In the genomic region with DNA sequence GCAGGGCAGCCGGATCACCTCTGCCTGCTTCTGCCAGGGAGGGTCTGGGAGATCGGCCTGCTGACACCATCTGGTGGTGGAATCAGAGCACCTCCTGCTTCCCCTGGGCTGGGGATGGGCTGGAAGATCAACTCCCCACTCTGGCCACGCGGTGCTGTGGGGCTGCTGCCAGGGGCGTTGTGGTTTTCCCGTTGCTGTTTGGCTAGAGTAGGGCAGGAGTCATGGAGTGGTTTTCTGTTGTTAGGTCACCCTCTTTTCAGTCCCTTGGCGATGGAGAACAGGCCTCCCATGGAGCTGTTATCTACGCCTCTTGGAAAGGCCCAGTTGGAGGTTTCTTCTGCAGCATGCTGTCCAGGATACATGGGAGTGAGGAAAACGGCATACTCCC, we compare ENCODE assay signal across 1 cellular context.
TF ChIP-seq lines count a peak whose summit lies in the region.

No MANE protein-coding gene starts in this region.

TF ChIP-seq in HEK293, 187 proteins besides CTCF, POLR2A, EP300 and RAD21 (continued from another document and continues in another):
- TF ChIP-seq, protein P1, sequence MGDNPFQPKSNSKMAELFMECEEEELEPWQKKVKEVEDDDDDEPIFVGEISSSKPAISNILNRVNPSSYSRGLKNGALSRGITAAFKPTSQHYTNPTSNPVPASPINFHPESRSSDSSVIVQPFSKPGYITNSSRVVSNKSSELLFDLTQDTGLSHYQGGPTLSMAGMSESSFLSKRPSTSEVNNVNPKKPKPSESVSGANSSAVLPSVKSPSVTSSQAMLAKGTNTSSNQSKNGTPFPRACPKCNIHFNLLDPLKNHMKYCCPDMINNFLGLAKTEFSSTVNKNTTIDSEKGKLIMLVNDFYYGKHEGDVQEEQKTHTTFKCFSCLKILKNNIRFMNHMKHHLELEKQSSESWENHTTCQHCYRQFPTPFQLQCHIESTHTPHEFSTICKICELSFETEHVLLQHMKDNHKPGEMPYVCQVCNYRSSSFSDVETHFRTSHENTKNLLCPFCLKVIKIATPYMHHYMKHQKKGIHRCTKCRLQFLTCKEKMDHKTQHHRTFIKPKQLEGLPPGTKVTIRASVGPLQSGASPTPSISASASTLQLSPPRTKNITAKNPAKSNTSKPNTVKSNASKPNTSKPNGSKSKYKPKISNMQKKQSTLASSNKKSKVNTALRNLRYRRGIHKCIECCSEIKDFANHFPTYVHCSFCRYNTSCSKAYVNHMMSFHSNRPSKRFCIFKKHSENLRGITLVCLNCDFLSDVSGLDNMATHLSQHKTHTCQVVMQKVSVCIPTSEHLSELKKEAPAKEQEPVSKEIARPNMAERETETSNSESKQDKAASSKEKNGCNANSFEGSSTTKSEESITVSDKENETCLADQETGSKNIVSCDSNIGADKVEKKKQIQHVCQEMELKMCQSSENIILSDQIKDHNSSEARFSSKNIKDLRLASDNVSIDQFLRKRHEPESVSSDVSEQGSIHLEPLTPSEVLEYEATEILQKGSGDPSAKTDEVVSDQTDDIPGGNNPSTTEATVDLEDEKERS (tag by site-specific recombination; IDR thresholded peaks at IDR 0.05) = no peak
- TF ChIP-seq ZNF529 (tag by site-specific recombination; IDR thresholded peaks at IDR 0.05; ENCODE audit: insufficient replicate concordance) (no peak), ZNF837 (tag by site-specific recombination; IDR thresholded peaks at IDR 0.05) (no peak), ZIC2 (tag by site-specific recombination; IDR thresholded peaks at IDR 0.05) (peak; percentile 97), ZSCAN30 (tag by site-specific recombination; IDR thresholded peaks at IDR 0.05) (no peak), ZNF558 (tag by site-specific recombination; IDR thresholded peaks at IDR 0.05) (no peak), KLF8 (tag by site-specific recombination; IDR thresholded peaks at IDR 0.05) (no peak), SALL2 (tag by site-specific recombination; IDR thresholded peaks at IDR 0.05; ENCODE audit: borderline replicate concordance) (no peak), ZNF223 (tag by site-specific recombination; IDR thresholded peaks at IDR 0.05) (no peak), ZNF174 (tag by site-specific recombination; IDR thresholded peaks at IDR 0.05) (no peak), ZNF423 (tag by site-specific recombination; IDR thresholded peaks at IDR 0.05) (peak; percentile 64; the same call in 1 of the 2 replicates), ZNF112 (tag by site-specific recombination; IDR thresholded peaks at IDR 0.05) (no peak), ZNF785 (tag by site-specific recombination; IDR thresholded peaks at IDR 0.05) (no peak), ZEB2 (tag by site-specific recombination; IDR thresholded peaks at IDR 0.05) (no peak), ZNF76 (tag by site-specific recombination; IDR thresholded peaks at IDR 0.05; ENCODE audit: borderline replicate concordance, low read depth) (no peak), ZNF341 (tag by site-specific recombination; IDR thresholded peaks at IDR 0.05; ENCODE audit: low read depth) (peak; percentile 22; the same call in 1 of the 2 replicates), GLIS1 (tag by site-specific recombination; IDR thresholded peaks at IDR 0.05) (peak; percentile 95), ZNF610 (tag by site-specific recombination; IDR thresholded peaks at IDR 0.05; ENCODE audit: borderline replicate concordance) (no peak), ZBTB17 (tag by site-specific recombination; IDR thresholded peaks at IDR 0.05) (peak; percentile 20; the same call in 1 of the 2 replicates), ZNF530 (tag by site-specific recombination; IDR thresholded peaks at IDR 0.05; ENCODE audit: low read depth) (no peak), ZNF544 (tag by site-specific recombination; IDR thresholded peaks at IDR 0.05) (no peak), ZBTB20 (tag by site-specific recombination; IDR thresholded peaks at IDR 0.05) (no peak), ZFP41 (tag by site-specific recombination; IDR thresholded peaks at IDR 0.05; ENCODE audit: borderline replicate concordance) (no peak)
- TF ChIP-seq, protein P2, sequence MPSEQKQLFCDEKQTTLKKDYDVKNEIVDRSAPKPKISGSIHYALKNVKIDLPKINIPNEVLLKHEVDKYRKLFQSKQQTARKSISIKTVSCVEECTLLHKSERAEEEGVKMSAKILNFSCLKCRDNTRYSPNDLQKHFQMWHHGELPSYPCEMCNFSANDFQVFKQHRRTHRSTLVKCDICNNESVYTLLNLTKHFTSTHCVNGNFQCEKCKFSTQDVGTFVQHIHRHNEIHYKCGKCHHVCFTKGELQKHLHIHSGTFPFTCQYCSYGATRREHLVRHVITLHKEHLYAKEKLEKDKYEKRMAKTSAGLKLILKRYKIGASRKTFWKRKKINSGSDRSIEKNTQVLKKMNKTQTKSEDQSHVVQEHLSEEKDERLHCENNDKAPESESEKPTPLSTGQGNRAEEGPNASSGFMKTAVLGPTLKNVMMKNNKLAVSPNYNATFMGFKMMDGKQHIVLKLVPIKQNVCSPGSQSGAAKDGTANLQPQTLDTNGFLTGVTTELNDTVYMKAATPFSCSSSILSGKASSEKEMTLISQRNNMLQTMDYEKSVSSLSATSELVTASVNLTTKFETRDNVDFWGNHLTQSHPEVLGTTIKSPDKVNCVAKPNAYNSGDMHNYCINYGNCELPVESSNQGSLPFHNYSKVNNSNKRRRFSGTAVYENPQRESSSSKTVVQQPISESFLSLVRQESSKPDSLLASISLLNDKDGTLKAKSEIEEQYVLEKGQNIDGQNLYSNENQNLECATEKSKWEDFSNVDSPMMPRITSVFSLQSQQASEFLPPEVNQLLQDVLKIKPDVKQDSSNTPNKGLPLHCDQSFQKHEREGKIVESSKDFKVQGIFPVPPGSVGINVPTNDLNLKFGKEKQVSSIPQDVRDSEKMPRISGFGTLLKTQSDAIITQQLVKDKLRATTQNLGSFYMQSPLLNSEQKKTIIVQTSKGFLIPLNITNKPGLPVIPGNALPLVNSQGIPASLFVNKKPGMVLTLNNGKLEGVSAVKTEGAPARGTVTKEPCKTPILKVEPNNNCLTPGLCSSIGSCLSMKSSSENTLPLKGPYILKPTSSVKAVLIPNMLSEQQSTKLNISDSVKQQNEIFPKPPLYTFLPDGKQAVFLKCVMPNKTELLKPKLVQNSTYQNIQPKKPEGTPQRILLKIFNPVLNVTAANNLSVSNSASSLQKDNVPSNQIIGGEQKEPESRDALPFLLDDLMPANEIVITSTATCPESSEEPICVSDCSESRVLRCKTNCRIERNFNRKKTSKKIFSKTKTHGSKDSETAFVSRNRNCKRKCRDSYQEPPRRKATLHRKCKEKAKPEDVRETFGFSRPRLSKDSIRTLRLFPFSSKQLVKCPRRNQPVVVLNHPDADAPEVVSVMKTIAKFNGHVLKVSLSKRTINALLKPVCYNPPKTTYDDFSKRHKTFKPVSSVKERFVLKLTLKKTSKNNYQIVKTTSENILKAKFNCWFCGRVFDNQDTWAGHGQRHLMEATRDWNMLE (tag by site-specific recombination; conservative IDR thresholded peaks at IDR 0.05; ENCODE audit: low read depth) = no peak
- TF ChIP-seq, protein P3, sequence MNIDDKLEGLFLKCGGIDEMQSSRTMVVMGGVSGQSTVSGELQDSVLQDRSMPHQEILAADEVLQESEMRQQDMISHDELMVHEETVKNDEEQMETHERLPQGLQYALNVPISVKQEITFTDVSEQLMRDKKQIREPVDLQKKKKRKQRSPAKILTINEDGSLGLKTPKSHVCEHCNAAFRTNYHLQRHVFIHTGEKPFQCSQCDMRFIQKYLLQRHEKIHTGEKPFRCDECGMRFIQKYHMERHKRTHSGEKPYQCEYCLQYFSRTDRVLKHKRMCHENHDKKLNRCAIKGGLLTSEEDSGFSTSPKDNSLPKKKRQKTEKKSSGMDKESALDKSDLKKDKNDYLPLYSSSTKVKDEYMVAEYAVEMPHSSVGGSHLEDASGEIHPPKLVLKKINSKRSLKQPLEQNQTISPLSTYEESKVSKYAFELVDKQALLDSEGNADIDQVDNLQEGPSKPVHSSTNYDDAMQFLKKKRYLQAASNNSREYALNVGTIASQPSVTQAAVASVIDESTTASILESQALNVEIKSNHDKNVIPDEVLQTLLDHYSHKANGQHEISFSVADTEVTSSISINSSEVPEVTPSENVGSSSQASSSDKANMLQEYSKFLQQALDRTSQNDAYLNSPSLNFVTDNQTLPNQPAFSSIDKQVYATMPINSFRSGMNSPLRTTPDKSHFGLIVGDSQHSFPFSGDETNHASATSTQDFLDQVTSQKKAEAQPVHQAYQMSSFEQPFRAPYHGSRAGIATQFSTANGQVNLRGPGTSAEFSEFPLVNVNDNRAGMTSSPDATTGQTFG (tag by site-specific recombination; IDR thresholded peaks at IDR 0.05; ENCODE audit: borderline replicate concordance) = no peak
- TF ChIP-seq, protein P4, sequence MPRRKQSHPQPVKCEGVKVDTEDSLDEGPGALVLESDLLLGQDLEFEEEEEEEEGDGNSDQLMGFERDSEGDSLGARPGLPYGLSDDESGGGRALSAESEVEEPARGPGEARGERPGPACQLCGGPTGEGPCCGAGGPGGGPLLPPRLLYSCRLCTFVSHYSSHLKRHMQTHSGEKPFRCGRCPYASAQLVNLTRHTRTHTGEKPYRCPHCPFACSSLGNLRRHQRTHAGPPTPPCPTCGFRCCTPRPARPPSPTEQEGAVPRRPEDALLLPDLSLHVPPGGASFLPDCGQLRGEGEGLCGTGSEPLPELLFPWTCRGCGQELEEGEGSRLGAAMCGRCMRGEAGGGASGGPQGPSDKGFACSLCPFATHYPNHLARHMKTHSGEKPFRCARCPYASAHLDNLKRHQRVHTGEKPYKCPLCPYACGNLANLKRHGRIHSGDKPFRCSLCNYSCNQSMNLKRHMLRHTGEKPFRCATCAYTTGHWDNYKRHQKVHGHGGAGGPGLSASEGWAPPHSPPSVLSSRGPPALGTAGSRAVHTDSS (tag by site-specific recombination; IDR thresholded peaks at IDR 0.05) = no peak
- TF ChIP-seq, protein P5, sequence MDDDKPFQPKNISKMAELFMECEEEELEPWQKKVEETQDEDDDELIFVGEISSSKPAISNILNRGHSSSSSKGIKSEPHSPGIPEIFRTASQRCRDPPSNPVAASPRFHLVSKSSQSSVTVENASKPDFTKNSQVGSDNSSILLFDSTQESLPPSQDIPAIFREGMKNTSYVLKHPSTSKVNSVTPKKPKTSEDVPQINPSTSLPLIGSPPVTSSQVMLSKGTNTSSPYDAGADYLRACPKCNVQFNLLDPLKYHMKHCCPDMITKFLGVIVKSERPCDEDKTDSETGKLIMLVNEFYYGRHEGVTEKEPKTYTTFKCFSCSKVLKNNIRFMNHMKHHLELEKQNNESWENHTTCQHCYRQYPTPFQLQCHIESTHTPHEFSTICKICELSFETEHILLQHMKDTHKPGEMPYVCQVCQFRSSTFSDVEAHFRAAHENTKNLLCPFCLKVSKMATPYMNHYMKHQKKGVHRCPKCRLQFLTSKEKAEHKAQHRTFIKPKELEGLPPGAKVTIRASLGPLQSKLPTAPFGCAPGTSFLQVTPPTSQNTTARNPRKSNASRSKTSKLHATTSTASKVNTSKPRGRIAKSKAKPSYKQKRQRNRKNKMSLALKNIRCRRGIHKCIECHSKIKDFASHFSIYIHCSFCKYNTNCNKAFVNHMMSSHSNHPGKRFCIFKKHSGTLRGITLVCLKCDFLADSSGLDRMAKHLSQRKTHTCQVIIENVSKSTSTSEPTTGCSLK (tag by site-specific recombination; IDR thresholded peaks at IDR 0.05) = no peak
- TF ChIP-seq, protein P6, sequence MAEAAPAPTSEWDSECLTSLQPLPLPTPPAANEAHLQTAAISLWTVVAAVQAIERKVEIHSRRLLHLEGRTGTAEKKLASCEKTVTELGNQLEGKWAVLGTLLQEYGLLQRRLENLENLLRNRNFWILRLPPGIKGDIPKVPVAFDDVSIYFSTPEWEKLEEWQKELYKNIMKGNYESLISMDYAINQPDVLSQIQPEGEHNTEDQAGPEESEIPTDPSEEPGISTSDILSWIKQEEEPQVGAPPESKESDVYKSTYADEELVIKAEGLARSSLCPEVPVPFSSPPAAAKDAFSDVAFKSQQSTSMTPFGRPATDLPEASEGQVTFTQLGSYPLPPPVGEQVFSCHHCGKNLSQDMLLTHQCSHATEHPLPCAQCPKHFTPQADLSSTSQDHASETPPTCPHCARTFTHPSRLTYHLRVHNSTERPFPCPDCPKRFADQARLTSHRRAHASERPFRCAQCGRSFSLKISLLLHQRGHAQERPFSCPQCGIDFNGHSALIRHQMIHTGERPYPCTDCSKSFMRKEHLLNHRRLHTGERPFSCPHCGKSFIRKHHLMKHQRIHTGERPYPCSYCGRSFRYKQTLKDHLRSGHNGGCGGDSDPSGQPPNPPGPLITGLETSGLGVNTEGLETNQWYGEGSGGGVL (tag by site-specific recombination; IDR thresholded peaks at IDR 0.05) = no peak
- TF ChIP-seq, protein P7, sequence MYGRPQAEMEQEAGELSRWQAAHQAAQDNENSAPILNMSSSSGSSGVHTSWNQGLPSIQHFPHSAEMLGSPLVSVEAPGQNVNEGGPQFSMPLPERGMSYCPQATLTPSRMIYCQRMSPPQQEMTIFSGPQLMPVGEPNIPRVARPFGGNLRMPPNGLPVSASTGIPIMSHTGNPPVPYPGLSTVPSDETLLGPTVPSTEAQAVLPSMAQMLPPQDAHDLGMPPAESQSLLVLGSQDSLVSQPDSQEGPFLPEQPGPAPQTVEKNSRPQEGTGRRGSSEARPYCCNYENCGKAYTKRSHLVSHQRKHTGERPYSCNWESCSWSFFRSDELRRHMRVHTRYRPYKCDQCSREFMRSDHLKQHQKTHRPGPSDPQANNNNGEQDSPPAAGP (tag by site-specific recombination; IDR thresholded peaks at IDR 0.05) = 0 out of 2 replicates have a peak, but pooled peaks have one; percentile 14
- TF ChIP-seq, protein P8, sequence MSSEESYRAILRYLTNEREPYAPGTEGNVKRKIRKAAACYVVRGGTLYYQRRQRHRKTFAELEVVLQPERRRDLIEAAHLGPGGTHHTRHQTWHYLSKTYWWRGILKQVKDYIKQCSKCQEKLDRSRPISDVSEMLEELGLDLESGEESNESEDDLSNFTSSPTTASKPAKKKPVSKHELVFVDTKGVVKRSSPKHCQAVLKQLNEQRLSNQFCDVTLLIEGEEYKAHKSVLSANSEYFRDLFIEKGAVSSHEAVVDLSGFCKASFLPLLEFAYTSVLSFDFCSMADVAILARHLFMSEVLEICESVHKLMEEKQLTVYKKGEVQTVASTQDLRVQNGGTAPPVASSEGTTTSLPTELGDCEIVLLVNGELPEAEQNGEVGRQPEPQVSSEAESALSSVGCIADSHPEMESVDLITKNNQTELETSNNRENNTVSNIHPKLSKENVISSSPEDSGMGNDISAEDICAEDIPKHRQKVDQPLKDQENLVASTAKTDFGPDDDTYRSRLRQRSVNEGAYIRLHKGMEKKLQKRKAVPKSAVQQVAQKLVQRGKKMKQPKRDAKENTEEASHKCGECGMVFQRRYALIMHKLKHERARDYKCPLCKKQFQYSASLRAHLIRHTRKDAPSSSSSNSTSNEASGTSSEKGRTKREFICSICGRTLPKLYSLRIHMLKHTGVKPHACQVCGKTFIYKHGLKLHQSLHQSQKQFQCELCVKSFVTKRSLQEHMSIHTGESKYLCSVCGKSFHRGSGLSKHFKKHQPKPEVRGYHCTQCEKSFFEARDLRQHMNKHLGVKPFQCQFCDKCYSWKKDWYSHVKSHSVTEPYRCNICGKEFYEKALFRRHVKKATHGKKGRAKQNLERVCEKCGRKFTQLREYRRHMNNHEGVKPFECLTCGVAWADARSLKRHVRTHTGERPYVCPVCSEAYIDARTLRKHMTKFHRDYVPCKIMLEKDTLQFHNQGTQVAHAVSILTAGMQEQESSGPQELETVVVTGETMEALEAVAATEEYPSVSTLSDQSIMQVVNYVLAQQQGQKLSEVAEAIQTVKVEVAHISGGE (tag by site-specific recombination; conservative IDR thresholded peaks at IDR 0.05; ENCODE audit: low read depth) = no peak
